25 cellular contexts compared by ENCODE assay signal in the genomic region with DNA sequence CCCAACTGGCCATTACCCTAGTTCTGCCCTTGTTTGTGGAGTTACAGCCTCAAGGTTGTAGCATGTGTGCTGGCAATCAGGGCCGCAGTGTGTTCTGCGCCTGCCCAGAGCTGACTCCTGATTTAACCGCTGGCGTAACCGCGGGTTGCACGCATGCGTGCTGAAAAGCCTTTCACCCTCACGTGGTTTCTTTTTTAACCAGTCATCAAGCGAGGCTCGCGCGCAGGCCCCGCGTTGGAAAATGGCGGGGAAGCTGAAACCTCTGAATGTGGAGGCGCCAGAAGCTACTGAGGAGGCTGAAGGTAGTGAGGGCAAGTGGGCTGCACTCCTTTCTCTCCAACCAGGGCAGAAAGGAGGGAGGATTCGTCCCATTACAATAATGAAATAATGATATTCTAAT. TPM values are rescaled to one million over a fixed set of nuclear protein-coding genes. Genes with fewer than 3 reads are reported as not detected.
"Had no signal": no experiment of that assay in that cellular context is flagged by ENCODE, and none has a peak within 500 bp of the region (broad histone marks: within the 10 kb centered on the region; RNA-seq: fewer than 3 reads in every experiment).

A gene with protein sequence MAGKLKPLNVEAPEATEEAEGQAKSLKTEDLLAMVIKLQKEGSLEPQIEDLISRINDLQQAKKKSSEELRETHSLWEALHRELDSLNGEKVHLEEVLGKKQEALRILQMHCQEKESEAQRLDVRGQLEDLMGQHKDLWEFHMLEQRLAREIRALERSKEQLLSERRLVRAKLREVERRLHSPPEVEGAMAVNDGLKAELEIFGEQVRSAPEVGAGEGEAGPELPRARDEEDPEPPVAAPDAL (plus strand): TSS at position 198 of the 400 bp plus-strand sequence. CDS start 44 bp downstream, at position 242.

- H3K9me3 Mint-ChIP-seq: activated T-cell treated with anti-CD3 and anti-CD28 coated beads, Interleukin-2, amount 50 U/mL, for 24 hours; activated T-helper 17 cell treated with anti-CD3 and anti-CD28 coated beads, Interleukin-2, amount 50 U/mL, for 72 hours; naive thymus-derived CD8-positive, alpha-beta T cell; T-helper 2 cell treated with Interferon-gamma antibody and Interleukin-4, amounts not matched to agents 5 μg/mL and 100 μg/mL, for 36 hours had no signal

- H3K4me3 Mint-ChIP-seq: activated naive CD8-positive, alpha-beta T cell; activated T-cell treated with anti-CD3 and anti-CD28 coated beads, Interleukin-2, amount 50 U/mL, for 24 hours; activated T-helper 17 cell treated with anti-CD3 and anti-CD28 coated beads, Interleukin-2, amount 50 U/mL, for 72 hours; T-helper 2 cell treated with Interferon-gamma antibody and Interleukin-4, amounts not matched to agents 5 μg/mL and 100 μg/mL, for 36 hours had no signal

- ATAC-seq: activated CD4-positive, CD25-positive, alpha-beta regulatory T cell treated with anti-CD3 and anti-CD28 coated beads, Interleukin-2, amount 50 U/mL, for 24 hours; activated T-helper 17 cell treated with anti-CD3 and anti-CD28 coated beads, Interleukin-2, amount 50 U/mL, for 72 hours; left lobe of liver; naive thymus-derived CD8-positive, alpha-beta T cell; psoas muscle; right cardiac atrium; stimulated activated naive CD8-positive, alpha-beta T cell treated with anti-CD3 and anti-CD28 coated beads, Interleukin-15, Interleukin-2, amounts not matched to agents 100 U/mL and 50 U/mL, for 24 hours had no signal

- H3K4me1 ChIP-seq: psoas muscle, tibial artery had no signal

- H3K9me3 ChIP-seq: neutrophil, ovary, psoas muscle, tibial artery had no signal

- H3K4me3 ChIP-seq: coronary artery, lung, ovary, psoas muscle, tibial artery had no signal

- DNase-seq: activated CD4-positive, alpha-beta T cell treated with anti-CD3 and anti-CD28 coated beads, Interleukin-2, amount 50 U/mL, for 1 hour; activated T-cell treated with anti-CD3 and anti-CD28 coated beads, Interleukin-2, amount 50 U/mL, for 24 hours; amniotic stem cell; cerebellar nuclear complex; kidney; naive thymus-derived CD8-positive, alpha-beta T cell; ovary; psoas muscle; right cardiac atrium; stimulated activated CD4-positive, alpha-beta T cell treated with anti-CD3 and anti-CD28 coated beads, Interleukin-12 subunit alpha, Interleukin-12 subunit beta, amount 100 ng/mL, for 4 hours; stimulated activated CD4-positive, alpha-beta T cell treated with anti-CD3 and anti-CD28 coated beads, Interleukin-4, amount 100 ng/mL, for 4 hours; stimulated activated naive CD8-positive, alpha-beta T cell treated with anti-CD3 and anti-CD28 coated beads, Interleukin-15, Interleukin-2, amounts not matched to agents 100 U/mL and 50 U/mL, for 24 hours; tibial artery had no signal

- H3K27me3 Mint-ChIP-seq: activated naive CD8-positive, alpha-beta T cell; activated T-cell treated with anti-CD3 and anti-CD28 coated beads, Interleukin-2, amount 50 U/mL, for 24 hours; activated T-helper 17 cell treated with anti-CD3 and anti-CD28 coated beads, Interleukin-2, amount 50 U/mL, for 72 hours; naive thymus-derived CD8-positive, alpha-beta T cell had no signal

- H3K4me1 Mint-ChIP-seq: activated T-helper 17 cell treated with anti-CD3 and anti-CD28 coated beads, Interleukin-2, amount 50 U/mL, for 72 hours had no signal

- H3K27me3 ChIP-seq: neutrophil, ovary, tibial artery had no signal

- H3K27ac Mint-ChIP-seq: activated naive CD8-positive, alpha-beta T cell; activated T-cell treated with anti-CD3 and anti-CD28 coated beads, Interleukin-2, amount 50 U/mL, for 24 hours; activated T-helper 17 cell treated with anti-CD3 and anti-CD28 coated beads, Interleukin-2, amount 50 U/mL, for 72 hours; T-helper 2 cell treated with Interferon-gamma antibody and Interleukin-4, amounts not matched to agents 5 μg/mL and 100 μg/mL, for 36 hours had no signal

- H3K27ac ChIP-seq: coronary artery, epithelial cell of prostate, neutrophil, ovary, psoas muscle, tibial artery, VCaP had no signal

- FAIRE-seq: kidney had no signal

- H3K36me3 ChIP-seq: ovary had no signal

RNA-seq across cellular contexts. Expression of the gene that starts here (rescaled TPM):
- total RNA-seq: bronchial epithelial cell, fibroblast of villous mesenchyme had no signal
